Comparison of ENCODE assay signal across 7 cellular contexts in genomic region chr7:29685651-29686271, GRCh38.
DNase-seq lines count a peak whose midpoint lies in the region; ATAC-seq and TF ChIP-seq lines count a peak whose summit lies in the region.
"Not testable (repeated sequence)": the region's sequence is repeated elsewhere in the genome, so short reads cannot be mapped to it uniquely, and the experiment has no call there.

No MANE protein-coding gene starts in this region.

- intact Hi-C loops in lower leg skin (cut with DNase I; ENCODE audit: low total_unique reads): not testable (repeated sequence)

- peaks cover 37% of the 10 kb centered on the region for H3K27me3 Mint-ChIP-seq in activated naive CD8-positive, alpha-beta T cell treated with anti-CD3 and anti-CD28 coated beads, Interleukin-2, amount 10 ng/mL, durations not matched to agents 7 days and 5 days

- not testable (repeated sequence) for DNase-seq in LNCaP clone FGC (ENCODE audit: low read depth); activated naive CD8-positive, alpha-beta T cell treated with anti-CD3 and anti-CD28 coated beads, Interleukin-2, amount 10 ng/mL, durations not matched to agents 7 days and 5 days; lower leg skin (ENCODE audit: low spot score in 2 of 2); retinal pigment epithelial cell (ENCODE audit: low read depth)
- peak; percentile 44 for DNase-seq in SHP77 treated with DMSO at 0.1 percent for 48 hours (lab: John Stamatoyannopoulos, UW)

- not testable (repeated sequence) for H3K9me3 Mint-ChIP-seq in activated naive CD8-positive, alpha-beta T cell treated with anti-CD3 and anti-CD28 coated beads, Interleukin-2, amount 10 ng/mL, durations not matched to agents 7 days and 5 days

- not testable (repeated sequence) for H3K9me3 ChIP-seq in esophagus (ENCODE audit: control insufficient read depth in 2 of 2, insufficient read depth in 1 of 2, low read depth in 1 of 2, low read length in 1 of 2)

- not testable (repeated sequence) for H3K36me3 Mint-ChIP-seq in activated naive CD8-positive, alpha-beta T cell treated with anti-CD3 and anti-CD28 coated beads, Interleukin-2, amount 10 ng/mL, durations not matched to agents 7 days and 5 days

- not testable (repeated sequence) for H3K4me1 Mint-ChIP-seq in activated naive CD8-positive, alpha-beta T cell treated with anti-CD3 and anti-CD28 coated beads, Interleukin-2, amount 10 ng/mL, durations not matched to agents 7 days and 5 days

- POLR2A ChIA-PET in activated naive CD8-positive, alpha-beta T cell treated with anti-CD3 and anti-CD28 coated beads, Interleukin-2, amount 10 ng/mL, durations not matched to agents 7 days and 5 days (lab: Charles Lee): interaction anchor here (0.7 kb wide), 1 partner anchor 342 kb away, joined by 3 read pairs; no protein-coding TSS in a partner anchor

- not testable (repeated sequence) for H3K27me3 ChIP-seq in esophagus (ENCODE audit: control insufficient read depth in 1 of 2, insufficient read depth in 2 of 2, low read length in 2 of 2)

- H3K27ac Mint-ChIP-seq in activated naive CD8-positive, alpha-beta T cell treated with anti-CD3 and anti-CD28 coated beads, Interleukin-2, amount 10 ng/mL, durations not matched to agents 7 days and 5 days: not testable (repeated sequence)

- H3K36me3 ChIP-seq in esophagus (ENCODE audit: control insufficient read depth in 2 of 2, insufficient read depth in 2 of 2, low read length in 1 of 2): not testable (repeated sequence)

- H3K27ac ChIP-seq in esophagus (ENCODE audit: low read depth in 2 of 2, low read length in 1 of 2): peak overlapping the region; percentile 89 to 90

- TF ChIP-seq POLR2A in lower leg skin (IDR thresholded peaks at IDR 0.05): not testable (repeated sequence)

- H3K4me3 ChIP-seq in GM08714 (ENCODE audit: low read length) (peak overlapping the region; percentile 65; the same call in 1 of the 2 replicates), LNCaP clone FGC (ENCODE audit: low read depth, low read length) (peak overlapping the region; percentile 59), esophagus (ENCODE audit: low read depth in 1 of 2, low read length in 2 of 2) (peak overlapping the region; percentile 71 to 83), lower leg skin (ENCODE audit: low read depth, poor library complexity, severe bottlenecking) (peak overlapping the region; percentile 79), retinal pigment epithelial cell (ENCODE audit: low read length) (peak overlapping the region; percentile 56)

- 2 to 3% methylated on average over 15 to 21 of the region's 21 CpGs for WGBS in esophagus, 2 donors
- 1% methylated on average over 21 of the region's 21 CpGs for whole genome bisulfite sequencing in lower leg skin, 2 donors

- ATAC-seq in activated naive CD8-positive, alpha-beta T cell treated with anti-CD3 and anti-CD28 coated beads, Interleukin-2, amount 10 ng/mL, durations not matched to agents 7 days and 5 days (ENCODE audit: low read depth): not testable (repeated sequence)

- not testable (repeated sequence) for H3K4me1 ChIP-seq in esophagus (ENCODE audit: control insufficient read depth in 2 of 2, insufficient read depth in 2 of 2, low read length in 1 of 2)

- TF ChIP-seq CTCF in LNCaP clone FGC (IDR thresholded peaks at IDR 0.05; ENCODE audit: control insufficient read depth, extremely low read depth, insufficient read depth); lower leg skin (IDR thresholded peaks at IDR 0.05); retinal pigment epithelial cell (conservative IDR thresholded peaks at IDR 0.05; ENCODE audit: low read depth, low read length): not testable (repeated sequence)

- peak overlapping the region; percentile 51 for H3K4me3 Mint-ChIP-seq in activated naive CD8-positive, alpha-beta T cell treated with anti-CD3 and anti-CD28 coated beads, Interleukin-2, amount 10 ng/mL, durations not matched to agents 7 days and 5 days
